8 cellular contexts compared by ENCODE assay signal in genomic region chr2:216692636-216693413, GRCh38. TPM values are rescaled to one million over a fixed set of nuclear protein-coding genes. Genes with fewer than 3 reads are reported as not detected.
A peak's percentile ranks its signal among the peaks of the same experiment; 100 is the strongest.
DNase-seq lines count a peak whose midpoint lies in the region; ATAC-seq and TF ChIP-seq lines count a peak whose summit lies in the region.

No MANE protein-coding gene starts in this region.

- peaks cover 51% of the 10 kb centered on the region for H3K27me3 Mint-ChIP-seq in central memory CD8-positive, alpha-beta T cell

- H3K4me3 Mint-ChIP-seq in central memory CD8-positive, alpha-beta T cell, result peak overlapping the region; percentile 69

- H3K4me1 Mint-ChIP-seq in central memory CD8-positive, alpha-beta T cell, result peaks cover 38% of the 10 kb centered on the region

- peak; percentile 54 for ATAC-seq in GM19463 (IDR thresholded peaks at IDR 0.05; ENCODE audit: unreplicated experiment)
- no peak for ATAC-seq in central memory CD8-positive, alpha-beta T cell (replicated peaks; ENCODE audit: extremely low read depth, poor library complexity, severe bottlenecking)
- ATAC-seq in HG03159 (IDR thresholded peaks at IDR 0.05; ENCODE audit: unreplicated experiment), result no peak

- peak overlapping the region; percentile 53 for H3K4me3 ChIP-seq in kidney epithelial cell (ENCODE audit: low read depth, low read length)

- H3K36me3 Mint-ChIP-seq in central memory CD8-positive, alpha-beta T cell (ENCODE audit: insufficient read depth), result no peaks in the 10 kb centered on the region

- peak overlapping the region; percentile 60 for H3K27ac ChIP-seq in 22Rv1

- no peaks in the 10 kb centered on the region for H3K27me3 ChIP-seq in kidney epithelial cell (ENCODE audit: control insufficient read depth, insufficient read depth, low read length)

- H3K9me3 Mint-ChIP-seq in central memory CD8-positive, alpha-beta T cell, result no peaks in the 10 kb centered on the region

- TF ChIP-seq CTCF in 22Rv1 (IDR thresholded peaks at IDR 0.05), result no peak
- no peak for TF ChIP-seq CTCF in kidney epithelial cell (IDR thresholded peaks at IDR 0.05; ENCODE audit: insufficient read depth, low read length, poor library complexity, severe bottlenecking)

- H3K27ac Mint-ChIP-seq in central memory CD8-positive, alpha-beta T cell (ENCODE audit: low read depth), result no peak overlapping the region

- peak; percentile 88 to 93 for DNase-seq in NCI-H2081 (lab: John Stamatoyannopoulos, UW)
- peak; percentile 11 for DNase-seq in activated CD4-positive, CD25-positive, alpha-beta regulatory T cell treated with anti-CD3 and anti-CD28 coated beads, Interleukin-2, amount 50 U/mL, for 16 hours (ENCODE audit: low read depth, low spot score)
- no peak for DNase-seq in central memory CD8-positive, alpha-beta T cell (ENCODE audit: low spot score in 2 of 2)
- DNase-seq in kidney epithelial cell (ENCODE audit: low read depth), result no peak
- DNase-seq in stimulated activated CD4-positive, alpha-beta T cell treated with anti-CD3 and anti-CD28 coated beads, Interleukin-15, amount 100 ng/mL, for 24 hours, result peak; percentile 84

- no peaks in the 10 kb centered on the region for H3K36me3 ChIP-seq in kidney epithelial cell (ENCODE audit: control insufficient read depth, insufficient read depth, low read length)

RNA-seq across cellular contexts. Expression of gene IGFBP5, which starts 2.5 kb away (rescaled TPM):
- 51.7 and 72.3 TPM in 2 replicates for total RNA-seq in kidney epithelial cell

RNA-seq across cellular contexts. Expression of gene IGFBP2, which starts 59.6 kb away (rescaled TPM):
- total RNA-seq in kidney epithelial cell, result 298 and 307 TPM in 2 replicates

Comparison
In these comparisons a context has a peak if more than half of its experiments do, and no peak if none do; other contexts are left out.
1. DNase-seq: peak in NCI-H2081 (2 of 2), activated CD4-positive, CD25-positive, alpha-beta regulatory T cell treated with anti-CD3 and anti-CD28 coated beads, Interleukin-2, amount 50 U/mL, for 16 hours (single experiment) and stimulated activated CD4-positive, alpha-beta T cell treated with anti-CD3 and anti-CD28 coated beads, Interleukin-15, amount 100 ng/mL, for 24 hours (single experiment); none in central memory CD8-positive, alpha-beta T cell (0 of 2) and kidney epithelial cell (single experiment).